ENCODE assay signal across 16 cellular contexts in the genomic region with DNA sequence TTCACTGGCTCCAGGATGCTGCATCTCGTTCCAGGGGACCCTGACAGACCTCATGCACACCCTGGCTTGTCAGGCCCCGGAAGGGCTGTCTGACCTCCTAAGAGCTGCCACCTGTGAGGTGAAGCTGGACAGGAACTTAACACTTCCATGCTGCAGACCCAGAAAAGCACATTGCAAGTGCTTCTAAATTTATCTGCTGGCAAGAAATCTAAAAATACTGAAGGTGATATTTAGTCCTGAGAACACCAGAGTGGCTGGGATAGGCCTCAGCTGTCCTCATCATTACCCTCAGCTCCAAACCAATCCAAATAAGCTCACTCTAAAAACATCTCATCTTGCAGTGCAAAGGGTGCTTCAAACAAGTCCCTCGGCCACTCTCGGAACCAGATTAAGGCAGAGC. TPM values are rescaled to one million over a fixed set of nuclear protein-coding genes. Genes with fewer than 3 reads are reported as not detected.
DNase-seq lines count a peak whose midpoint lies in the region; ATAC-seq and TF ChIP-seq lines count a peak whose summit lies in the region.
"Had no signal": no experiment of that assay in that cellular context is flagged by ENCODE, and none has a peak within 500 bp of the region (broad histone marks: within the 10 kb centered on the region; RNA-seq: fewer than 3 reads in every experiment).

No MANE protein-coding gene starts in this region.

- DNase-seq in Right ventricle myocardium inferior (ENCODE audit: missing footprints) = no peak
- no peak for DNase-seq in cardiac septum (ENCODE audit: low spot score)
- peak; percentile 62 for DNase-seq in left ventricle myocardium superior
- peak; percentile 26 to 74 for DNase-seq in gastrocnemius medialis
- DNase-seq in kidney tubule cell (ENCODE audit: low spot score) = no peak
- no peak for DNase-seq in endothelial cell (ENCODE audit: low spot score)
- DNase-seq: CD8-positive, alpha-beta T cell; DND-41; NCI-H1105 treated with DMSO at 0.1 percent for 48 hours; NCI-H1694 treated with DMSO at 0.1 percent for 48 hours; NCI-H2171; NCI-H446 treated with DMSO at 0.1 percent for 48 hours; PC-9 had no signal

- H3K27me3 Mint-ChIP-seq in endothelial cell (ENCODE audit: unreplicated experiment) = peaks cover 11% of the 10 kb centered on the region

- in situ Hi-C loops in gastrocnemius medialis (cut with MboI; ENCODE audit: low sequenced_read_pairs in 4 of 4) = no loop called here

- intact Hi-C loops in Right ventricle myocardium inferior (cut with DNase I) (loop anchor here (2.0 to 5.0 kb wide), 2 partner anchors 36 to 46 kb away; no protein-coding TSS in a partner anchor), cardiac septum (cut with DNase I) (no loop called here), left ventricle myocardium superior (cut with micrococcal nuclease) (no loop called here), gastrocnemius medialis (cut with DNase I; ENCODE audit: low total_unique reads) (loop anchor here (2.0 kb wide), 3 partner anchors 34 to 164 kb away; a partner anchor contains a TSS)

- no peaks in the 10 kb centered on the region for H3K9me3 Mint-ChIP-seq in endothelial cell (ENCODE audit: unreplicated experiment)
- H3K9me3 Mint-ChIP-seq: CD8-positive, alpha-beta T cell had no signal

- no peak for TF ChIP-seq CTCF in gastrocnemius medialis (IDR thresholded peaks at IDR 0.05 in 4 of 5, conservative IDR thresholded peaks at IDR 0.05 in 1 of 5)
- TF ChIP-seq CTCF in endothelial cell (IDR thresholded peaks at IDR 0.05; ENCODE audit: unreplicated experiment) = no peak

- no peaks in the 10 kb centered on the region for H3K36me3 ChIP-seq in gastrocnemius medialis
- H3K36me3 ChIP-seq: HAP-1 had no signal

- H3K27ac ChIP-seq in gastrocnemius medialis = peak overlapping the region; percentile 80 to 88 (median 84)
- H3K27ac ChIP-seq: PC-9 had no signal

- peaks cover 37% of the 10 kb centered on the region for H3K4me1 Mint-ChIP-seq in endothelial cell (ENCODE audit: unreplicated experiment)

- no peaks in the 10 kb centered on the region for H3K9me3 ChIP-seq in gastrocnemius medialis
- H3K9me3 ChIP-seq: HAP-1 had no signal

- H3K4me3 ChIP-seq in gastrocnemius medialis = no peak overlapping the region
- H3K4me3 ChIP-seq: HAP-1, PC-9 had no signal

- H3K4me1 ChIP-seq in gastrocnemius medialis = peaks cover 50 to 69% of the 10 kb centered on the region in 2 donors

- ATAC-seq in Right ventricle myocardium inferior (peak; percentile 87), left ventricle myocardium superior (peak; percentile 92), gastrocnemius medialis (peak; percentile 88 to 89), HG02852 (IDR thresholded peaks at IDR 0.05; ENCODE audit: unreplicated experiment) (no peak), GM21367 (IDR thresholded peaks at IDR 0.05; ENCODE audit: unreplicated experiment) (no peak)
- ATAC-seq: CD8-positive, alpha-beta T cell had no signal

- H3K4me3 Mint-ChIP-seq in endothelial cell (ENCODE audit: unreplicated experiment) = no peak overlapping the region
- H3K4me3 Mint-ChIP-seq: CD8-positive, alpha-beta T cell had no signal

- no peaks in the 10 kb centered on the region for H3K27me3 ChIP-seq in gastrocnemius medialis

- H3K36me3 Mint-ChIP-seq in endothelial cell (ENCODE audit: low read depth, unreplicated experiment) = peaks cover 10% of the 10 kb centered on the region
- H3K36me3 Mint-ChIP-seq: CD8-positive, alpha-beta T cell had no signal

- H3K27ac Mint-ChIP-seq in endothelial cell (ENCODE audit: unreplicated experiment) = no peak overlapping the region
- H3K27ac Mint-ChIP-seq: CD8-positive, alpha-beta T cell had no signal

- TF ChIP-seq POLR2A in gastrocnemius medialis (IDR thresholded peaks at IDR 0.05) = peak in 1 of 2 donors; percentile 54

RNA-seq across cellular contexts. Expression of a gene that starts 46.7 kb away (rescaled TPM):
- total RNA-seq in Right ventricle myocardium inferior (14.3 TPM), cardiac septum (27.9 TPM), left ventricle myocardium superior (12.1 TPM), gastrocnemius medialis (10 to 100 TPM in 2 of 4 donors, 1 to 10 TPM in 2; 8.8 to 30.7 (median 12.2) TPM), endothelial cell (ENCODE audit: unreplicated experiment) (72.8 TPM)

Comparison
In these comparisons a context has a peak if more than half of its experiments do, and no peak if none do; other contexts are left out.
1. DNase-seq: peak in left ventricle myocardium superior (single experiment) and gastrocnemius medialis (2 of 2); none in Right ventricle myocardium inferior (single experiment), cardiac septum (single experiment), kidney tubule cell (single experiment) and endothelial cell (single experiment).
2. intact Hi-C loops: an anchor here in Right ventricle myocardium inferior (2.0 to 5.0 kb wide) and gastrocnemius medialis (2.0 kb wide); none called in cardiac septum and left ventricle myocardium superior.
3. ATAC-seq: peak in Right ventricle myocardium inferior (single experiment), left ventricle myocardium superior (single experiment) and gastrocnemius medialis (2 of 2); none in HG02852 (single experiment) and GM21367 (single experiment).